Comparison of ENCODE assay signal across 24 cellular contexts in the genomic region with DNA sequence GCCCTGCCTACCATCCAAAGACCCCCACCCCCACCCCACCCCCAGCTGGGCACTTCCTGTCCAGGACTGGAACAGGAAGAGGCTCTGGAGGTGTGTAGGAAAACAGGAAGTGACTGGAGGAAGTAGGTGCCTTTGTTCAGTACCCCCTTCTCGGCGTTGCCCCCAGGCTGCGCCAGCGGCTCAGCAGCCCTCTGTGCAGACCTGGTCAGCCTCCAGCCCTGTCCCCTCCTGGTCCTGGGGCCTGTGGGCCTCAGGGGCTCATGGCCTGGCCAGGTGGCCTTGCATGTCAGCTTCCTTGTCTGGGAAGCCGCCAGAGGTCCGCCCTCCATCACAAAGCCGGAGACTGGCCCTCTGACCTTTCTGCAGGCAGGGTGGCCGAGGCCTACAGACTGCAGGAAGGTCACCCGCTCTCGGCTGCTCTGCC. TPM values are rescaled to one million over a fixed set of nuclear protein-coding genes. Genes with fewer than 3 reads are reported as not detected.
DNase-seq lines count a peak whose midpoint lies in the region; ATAC-seq and TF ChIP-seq lines count a peak whose summit lies in the region.
"Had no signal": no experiment of that assay in that cellular context is flagged by ENCODE, and none has a peak within 500 bp of the region (broad histone marks: within the 10 kb centered on the region; RNA-seq: fewer than 3 reads in every experiment).

No MANE protein-coding gene starts in this region.

- H2AK5ac ChIP-seq in neuronal stem cell (ENCODE audit: low read depth, low read length): no peak overlapping the region

- H4K20me1 ChIP-seq in BLaER1 treated with 17β-estradiol and CSF1 and Interleukin-3, amounts not matched to agents 10 nM and 100 nM: no peaks in the 10 kb centered on the region; a peak in 1 of 22 replicates
- H4K20me1 ChIP-seq in MM.1S (ENCODE audit: insufficient read depth, low read length): no peaks in the 10 kb centered on the region

- peaks cover 10 to 57% (median 49%) of the 10 kb centered on the region in 10 experiments for H3K4me1 ChIP-seq in BLaER1 treated with 17β-estradiol and CSF1 and Interleukin-3, amounts not matched to agents 10 nM and 100 nM
- no peaks in the 10 kb centered on the region for H3K4me1 ChIP-seq in MM.1S (ENCODE audit: low read length)
- H3K4me1 ChIP-seq in esophagus squamous epithelium: peaks cover 0 to 23% (median 0%) of the 10 kb centered on the region in 3 donors
- peaks cover 8 to 10% of the 10 kb centered on the region in 2 donors for H3K4me1 ChIP-seq in neuronal stem cell (ENCODE audit: control insufficient read depth in 2 of 2, insufficient read depth in 1 of 2, low read depth in 1 of 2, low read length in 2 of 2)
- H3K4me1 ChIP-seq: HAP-1, psoas muscle had no signal

- H4K91ac ChIP-seq in neuronal stem cell (ENCODE audit: low read depth, low read length, poor library complexity): no peak overlapping the region

- peak overlapping the region; percentile 73 for H3K23ac ChIP-seq in neuronal stem cell (ENCODE audit: low read depth, low read length, poor library complexity)

- TF ChIP-seq POLR2A in esophagus squamous epithelium (IDR thresholded peaks at IDR 0.05): no peak

- H2BK120ac ChIP-seq in neuronal stem cell (ENCODE audit: low read depth, low read length): no peak overlapping the region

- H3K36me3 ChIP-seq in BLaER1 treated with 17β-estradiol and CSF1 and Interleukin-3, amounts not matched to agents 10 nM and 100 nM: no peaks in the 10 kb centered on the region
- H3K36me3 ChIP-seq in MM.1S (replicated peaks; ENCODE audit: insufficient read depth, low read length) (no peaks in the 10 kb centered on the region), esophagus squamous epithelium (no peaks in the 10 kb centered on the region), neuronal stem cell (replicated peaks in 1 of 2; ENCODE audit: control insufficient read depth in 2 of 2, insufficient read depth in 2 of 2, low read length in 2 of 2) (no peaks in the 10 kb centered on the region)
- H3K36me3 ChIP-seq: HAP-1, neutrophil had no signal

- no peak overlapping the region for H3K14ac ChIP-seq in neuronal stem cell (ENCODE audit: low read length)

- no peak overlapping the region for H3K4ac ChIP-seq in neuronal stem cell (ENCODE audit: low read length)

- H3K9ac ChIP-seq in BLaER1 treated with 17β-estradiol and CSF1 and Interleukin-3, amounts not matched to agents 10 nM and 100 nM: no peak overlapping the region
- H3K9ac ChIP-seq in MM.1S (ENCODE audit: low read length): no peak overlapping the region
- H3K9ac ChIP-seq in neuronal stem cell (ENCODE audit: low read depth, low read length, poor library complexity): peak overlapping the region; percentile 60

- intact Hi-C loops in esophagus squamous epithelium (cut with DNase I): no loop called here

- peak overlapping the region; percentile 71 for H3K18ac ChIP-seq in neuronal stem cell (ENCODE audit: low read length)

- ATAC-seq in omental fat pad (ENCODE audit: low FRiP score): no peak
- ATAC-seq: psoas muscle had no signal

- H3K79me1 ChIP-seq in neuronal stem cell (ENCODE audit: low read depth, low read length): no peaks in the 10 kb centered on the region

- no peak for TF ChIP-seq CTCF in MM.1S (IDR thresholded peaks at IDR 0.05; ENCODE audit: low read length)
- TF ChIP-seq CTCF in esophagus squamous epithelium (IDR thresholded peaks at IDR 0.05): no peak
- TF ChIP-seq CTCF in omental fat pad (IDR thresholded peaks at IDR 0.05): no peak

- no peaks in the 10 kb centered on the region for H3F3A ChIP-seq in MM.1S (ENCODE audit: insufficient read depth, low read length)

- H2BK12ac ChIP-seq in neuronal stem cell (ENCODE audit: low read length): no peak overlapping the region

- 0 out of 2 replicates have a peak overlapping the region, but pooled peaks have one; percentile 11 for H2AFZ ChIP-seq in MM.1S (ENCODE audit: low read length)
- peak overlapping the region; percentile 78 for H2AFZ ChIP-seq in neuronal stem cell (ENCODE audit: low read length)

- H3K4me3 ChIP-seq in BLaER1 treated with 17β-estradiol and CSF1 and Interleukin-3, amounts not matched to agents 10 nM and 100 nM: no peak overlapping the region
- no peak overlapping the region for H3K4me3 ChIP-seq in MM.1S (ENCODE audit: low read length)
- H3K4me3 ChIP-seq in esophagus squamous epithelium: no peak overlapping the region
- H3K4me3 ChIP-seq in neuronal stem cell (ENCODE audit: low read length in 2 of 2): no peak overlapping the region
- H3K4me3 ChIP-seq: HAP-1, psoas muscle, SK-N-MC, skin epidermis had no signal

- peak overlapping the region; percentile 46 for H2BK5ac ChIP-seq in neuronal stem cell (ENCODE audit: low read length)

- H3K79me2 ChIP-seq in MM.1S (ENCODE audit: low read length): no peaks in the 10 kb centered on the region

- WGBS in esophagus squamous epithelium, 2 donors: 79 to 85% methylated on average over 4 to 8 of the region's 10 CpGs
- no CpG with 5 or more reads among the region's 10 CpGs for WGBS in neuronal stem cell (ENCODE audit: extremely low coverage in 2 of 2, insufficient read length in 2 of 2, insufficient replicate concordance in 1 of 2), 2 donors

- H3K9me3 ChIP-seq in BLaER1 treated with 17β-estradiol and CSF1 and Interleukin-3, amounts not matched to agents 10 nM and 100 nM (replicated peaks in 1 of 11): no peaks in the 10 kb centered on the region
- H3K9me3 ChIP-seq in MM.1S (replicated peaks; ENCODE audit: insufficient read depth, low read length): no peaks in the 10 kb centered on the region
- H3K9me3 ChIP-seq in esophagus squamous epithelium: no peaks in the 10 kb centered on the region
- H3K9me3 ChIP-seq in neuronal stem cell (replicated peaks in 1 of 2; ENCODE audit: control insufficient read depth in 2 of 2, insufficient read depth in 1 of 2, low read depth in 1 of 2, low read length in 2 of 2): peaks cover 0 to 6% of the 10 kb centered on the region in 2 donors
- H3K9me3 ChIP-seq: HAP-1, neutrophil, psoas muscle had no signal

- no peaks in the 10 kb centered on the region for H3K9me2 ChIP-seq in MM.1S (replicated peaks; ENCODE audit: insufficient read depth, low read length)

- H4K8ac ChIP-seq in neuronal stem cell (ENCODE audit: low read depth, low read length): no peak overlapping the region

- DNase-seq in MM.1S (no peak), esophagus squamous epithelium (lab: John Stamatoyannopoulos, UW) (no peak), neuronal stem cell (ENCODE audit: low spot score) (no peak), ecto neural progenitor cell (ENCODE audit: low spot score) (no peak), T-helper 1 cell (no peak), omental fat pad (ENCODE audit: low spot score) (no peak)
- DNase-seq: activated CD4-positive, alpha-beta T cell treated with anti-CD3 and anti-CD28 coated beads, Interleukin-2, amount 50 U/mL, for 1 hour; activated naive CD8-positive, alpha-beta T cell treated with anti-CD3 and anti-CD28 coated beads, Interleukin-2, amount 10 ng/mL, durations not matched to agents 7 days and 5 days; foreskin melanocyte; Kasumi-1; NCI-H1048; NCI-H2029; NCI-H748 treated with DMSO at 0.1 percent for 48 hours; psoas muscle; RPMI8226; stimulated activated CD4-positive, alpha-beta T cell treated with anti-CD3 and anti-CD28 coated beads, Interleukin-1b, Interleukin-23, amount 100 ng/mL, for 48 hours; T-helper 2 cell had no signal

- H3K27me3 ChIP-seq in BLaER1 treated with 17β-estradiol and CSF1 and Interleukin-3, amounts not matched to agents 10 nM and 100 nM: no peaks in the 10 kb centered on the region
- H3K27me3 ChIP-seq in MM.1S (replicated peaks; ENCODE audit: insufficient read depth, low read length) (peaks cover 47% of the 10 kb centered on the region), esophagus squamous epithelium (peaks cover 0 to 48% (median 0%) of the 10 kb centered on the region in 4 donors), neuronal stem cell (ENCODE audit: control insufficient read depth in 3 of 3, insufficient read depth in 3 of 3, low read depth in 1 of 3, low read length in 3 of 3) (peaks cover 0 to 29% (median 4%) of the 10 kb centered on the region in 3 experiments)

- no peak overlapping the region for H2BK15ac ChIP-seq in neuronal stem cell (ENCODE audit: low read length)

- peak overlapping the region in 10 of 11 experiments; percentile 24 to 70 (median 44); a peak in 13 of 22 replicates for H3K4me2 ChIP-seq in BLaER1 treated with 17β-estradiol and CSF1 and Interleukin-3, amounts not matched to agents 10 nM and 100 nM
- H3K4me2 ChIP-seq in MM.1S (ENCODE audit: low read depth, low read length): no peak overlapping the region
- H3K4me2 ChIP-seq in neuronal stem cell (ENCODE audit: insufficient read depth, low read length, poor library complexity, severe bottlenecking): no peak overlapping the region

- peak overlapping the region in 1 of 11 experiments; percentile 42; a peak in 1 of 22 replicates for H3K27ac ChIP-seq in BLaER1 treated with 17β-estradiol and CSF1 and Interleukin-3, amounts not matched to agents 10 nM and 100 nM
- no peak overlapping the region for H3K27ac ChIP-seq in MM.1S (ENCODE audit: low read length)
- peak overlapping the region in 3 of 4 donors; percentile 34 to 61 (median 48) for H3K27ac ChIP-seq in esophagus squamous epithelium
- no peak overlapping the region for H3K27ac ChIP-seq in neuronal stem cell (replicated peaks; ENCODE audit: low read length)
- H3K27ac ChIP-seq: neutrophil, psoas muscle, SK-N-MC, VCaP had no signal

RNA-seq across cellular contexts. Expression of a gene that starts 26.0 kb away (rescaled TPM):
- total RNA-seq in esophagus squamous epithelium: 10 to 100 TPM in 1 of 4 donors, 1 to 10 TPM in 2, under 1 TPM in 1; 0.97 to 13.5 (median 4.2) TPM
- polyA plus RNA-seq in neuronal stem cell (2013, experiment 1 of 2): 5.4 TPM
- 5.5 TPM for polyA plus RNA-seq in neuronal stem cell (2013, experiment 2 of 2)
- total RNA-seq in omental fat pad: 10 to 100 TPM in 2 of 4 donors, 1 to 10 TPM in 2; 8.9 to 50.6 (median 15.4) TPM

RNA-seq across cellular contexts. Expression of a gene that starts 32.1 kb away (rescaled TPM):
- total RNA-seq in esophagus squamous epithelium (100 to 1,000 TPM in 1 of 4 donors, 1 to 10 TPM in 1, not detected in 2; 2.1 to 101 TPM), omental fat pad (not detected)
- polyA plus RNA-seq in neuronal stem cell (2013, experiment 1 of 2): 0.75 TPM
- 0.66 TPM for polyA plus RNA-seq in neuronal stem cell (2013, experiment 2 of 2)
- total RNA-seq: subcutaneous adipose tissue had no signal
- polyA plus RNA-seq: psoas muscle had no signal

Comparison
In these comparisons a context has a peak if more than half of its experiments do, and no peak if none do; other contexts are left out.
1. H3K27ac ChIP-seq: peak in esophagus squamous epithelium (3 of 4); none in MM.1S (single experiment) and neuronal stem cell (single experiment).
2. H3K4me2 ChIP-seq: peak in BLaER1 treated with 17β-estradiol and CSF1 and Interleukin-3, amounts not matched to agents 10 nM and 100 nM (10 of 11); none in MM.1S (single experiment) and neuronal stem cell (single experiment).